Comparison of ENCODE assay signal across 11 cellular contexts in genomic region chr1:8370046-8370881, GRCh38. TPM values are rescaled to one million over a fixed set of nuclear protein-coding genes. Genes with fewer than 3 reads are reported as not detected.
DNase-seq lines count a peak whose midpoint lies in the region; ATAC-seq and TF ChIP-seq lines count a peak whose summit lies in the region.
"Had no signal": no experiment of that assay in that cellular context is flagged by ENCODE, and none has a peak within 500 bp of the region (broad histone marks: within the 10 kb centered on the region; RNA-seq: fewer than 3 reads in every experiment).

No MANE protein-coding gene starts in this region.

- no peak for ATAC-seq in gastroesophageal sphincter

- no peaks in the 10 kb centered on the region for H3K9me3 Mint-ChIP-seq in activated naive CD8-positive, alpha-beta T cell treated with anti-CD3 and anti-CD28 coated beads for 36 hours

- H3K9me3 ChIP-seq in gastroesophageal sphincter: no peaks in the 10 kb centered on the region
- H3K9me3 ChIP-seq: HAP-1 had no signal

- peaks cover 22% of the 10 kb centered on the region for H3K4me1 Mint-ChIP-seq in activated naive CD8-positive, alpha-beta T cell treated with anti-CD3 and anti-CD28 coated beads for 36 hours

- no peak overlapping the region for H3K4me3 Mint-ChIP-seq in activated naive CD8-positive, alpha-beta T cell treated with anti-CD3 and anti-CD28 coated beads for 36 hours

- H3K27me3 ChIP-seq in gastroesophageal sphincter: no peaks in the 10 kb centered on the region

- no peak for TF ChIP-seq EP300 in gastroesophageal sphincter (IDR thresholded peaks at IDR 0.05)

- peaks cover 4% of the 10 kb centered on the region for H3K36me3 Mint-ChIP-seq in activated naive CD8-positive, alpha-beta T cell treated with anti-CD3 and anti-CD28 coated beads for 36 hours

- WGBS in gastroesophageal sphincter (ENCODE audit: low coverage in 1 of 2), 2 donors: 44 to 52% methylated on average over 12 to 13 of the region's 14 CpGs

- H3K4me3 ChIP-seq in gastroesophageal sphincter: no peak overlapping the region
- H3K4me3 ChIP-seq: HAP-1 had no signal

- peak overlapping the region; percentile 89 to 94 (median 92) for H3K27ac ChIP-seq in gastroesophageal sphincter

- peaks cover 35 to 100% (median 67%) of the 10 kb centered on the region in 3 donors for H3K4me1 ChIP-seq in gastroesophageal sphincter

- no peak overlapping the region for H3K27ac Mint-ChIP-seq in activated naive CD8-positive, alpha-beta T cell treated with anti-CD3 and anti-CD28 coated beads for 36 hours

- H3K36me3 ChIP-seq in gastroesophageal sphincter: peaks cover 0 to 7% of the 10 kb centered on the region in 2 donors

- DNase-seq in GM03348 (ENCODE audit: low spot score) (peak; percentile 27), NCI-H526 treated with DMSO at 0.1 percent for 48 hours (lab: John Stamatoyannopoulos, UW) (peak; percentile 9), retina (peak; percentile 72), SKM-1 (lab: John Stamatoyannopoulos, UW; ENCODE audit: unreplicated experiment) (no peak), NCI-H1105 treated with DMSO at 0.1 percent for 48 hours (lab: John Stamatoyannopoulos, UW) (no peak)
- DNase-seq in activated naive CD8-positive, alpha-beta T cell treated with anti-CD3 and anti-CD28 coated beads for 36 hours: no peak
- DNase-seq in activated naive CD4-positive, alpha-beta T cell treated with anti-CD3 and anti-CD28 coated beads, Interleukin-2, amount 50 U/mL, for 16 hours: no peak
- DNase-seq: amniotic stem cell, Karpas-422 had no signal

- TF ChIP-seq POLR2A in gastroesophageal sphincter (IDR thresholded peaks at IDR 0.05): no peak

- no peak for TF ChIP-seq CTCF in gastroesophageal sphincter (IDR thresholded peaks at IDR 0.05)

- no peaks in the 10 kb centered on the region for H3K27me3 Mint-ChIP-seq in activated naive CD8-positive, alpha-beta T cell treated with anti-CD3 and anti-CD28 coated beads for 36 hours

RNA-seq across cellular contexts. Expression of gene SLC45A1, which starts 52.4 kb away (rescaled TPM):
- total RNA-seq in gastroesophageal sphincter: 1 to 10 TPM; 5.8 to 9.8 (median 6.7) TPM
- under 1 TPM; 0.12 to 0.28 TPM for total RNA-seq in activated naive CD8-positive, alpha-beta T cell treated with anti-CD3 and anti-CD28 coated beads for 36 hours

Comparison
In these comparisons a context has a peak if more than half of its experiments do, and no peak if none do; other contexts are left out.
1. DNase-seq: peak in GM03348 (single experiment), NCI-H526 treated with DMSO at 0.1 percent for 48 hours (single experiment) and retina (single experiment); none in activated naive CD8-positive, alpha-beta T cell treated with anti-CD3 and anti-CD28 coated beads for 36 hours (single experiment), SKM-1 (single experiment), activated naive CD4-positive, alpha-beta T cell treated with anti-CD3 and anti-CD28 coated beads, Interleukin-2, amount 50 U/mL, for 16 hours (single experiment) and NCI-H1105 treated with DMSO at 0.1 percent for 48 hours (single experiment).
2. RNA of gene SLC45A1, which starts 52.4 kb away (total RNA-seq): 5.8 to 9.8 TPM in gastroesophageal sphincter; 0.12 to 0.28 TPM in activated naive CD8-positive, alpha-beta T cell treated with anti-CD3 and anti-CD28 coated beads for 36 hours; every median in the first group is over 4 times any median in the second.